ENCODE assay signal across 16 cellular contexts in genomic region chr21:31363720-31364119, GRCh38. TPM values are rescaled to one million over a fixed set of nuclear protein-coding genes. Genes with fewer than 3 reads are reported as not detected.
DNase-seq lines count a peak whose midpoint lies in the region; TF ChIP-seq lines count a peak whose summit lies in the region.
"Had no signal": no experiment of that assay in that cellular context is flagged by ENCODE, and none has a peak within 500 bp of the region (broad histone marks: within the 10 kb centered on the region; RNA-seq: fewer than 3 reads in every experiment).

No MANE protein-coding gene starts in this region.

- peak overlapping the region; percentile 58 for H3K4me3 Mint-ChIP-seq in T-helper 1 cell treated with Interleukin-12 subunit alpha and Interleukin-12 subunit beta and Interleukin-4 antibody, amounts not matched to agents 30 μg/mL and 1 μg/mL, for 36 hours
- peak overlapping the region; percentile 10 for H3K4me3 Mint-ChIP-seq in endothelial cell (ENCODE audit: unreplicated experiment)

- H3K27ac Mint-ChIP-seq in T-helper 1 cell treated with Interleukin-12 subunit alpha and Interleukin-12 subunit beta and Interleukin-4 antibody, amounts not matched to agents 30 μg/mL and 1 μg/mL, for 36 hours = peak overlapping the region; percentile 86
- H3K27ac Mint-ChIP-seq in endothelial cell (ENCODE audit: unreplicated experiment) = peak overlapping the region; percentile 84

- peaks cover 66% of the 10 kb centered on the region for H3K4me1 Mint-ChIP-seq in T-helper 1 cell treated with Interleukin-12 subunit alpha and Interleukin-12 subunit beta and Interleukin-4 antibody, amounts not matched to agents 30 μg/mL and 1 μg/mL, for 36 hours (ENCODE audit: low read depth)
- H3K4me1 Mint-ChIP-seq in endothelial cell (ENCODE audit: unreplicated experiment) = peaks cover 41% of the 10 kb centered on the region

- no peak for TF ChIP-seq CTCF in endothelial cell (IDR thresholded peaks at IDR 0.05; ENCODE audit: unreplicated experiment)

- H3K9me3 Mint-ChIP-seq in T-helper 1 cell treated with Interleukin-12 subunit alpha and Interleukin-12 subunit beta and Interleukin-4 antibody, amounts not matched to agents 30 μg/mL and 1 μg/mL, for 36 hours = peaks cover 21% of the 10 kb centered on the region
- no peaks in the 10 kb centered on the region for H3K9me3 Mint-ChIP-seq in endothelial cell (ENCODE audit: unreplicated experiment)

- H3K27me3 Mint-ChIP-seq in T-helper 1 cell treated with Interleukin-12 subunit alpha and Interleukin-12 subunit beta and Interleukin-4 antibody, amounts not matched to agents 30 μg/mL and 1 μg/mL, for 36 hours (ENCODE audit: low read depth) = no peaks in the 10 kb centered on the region
- peaks cover 3% of the 10 kb centered on the region for H3K27me3 Mint-ChIP-seq in endothelial cell (ENCODE audit: unreplicated experiment)

- DNase-seq in stimulated activated CD4-positive, alpha-beta T cell treated with anti-CD3 and anti-CD28 coated beads, Interleukin-15, amount 100 ng/mL, for 24 hours = peak; percentile 21
- no peak for DNase-seq in stimulated activated CD4-positive, alpha-beta T cell treated with anti-CD3 and anti-CD28 coated beads, Interleukin-2, amount 100 ng/mL, for 48 hours
- peak; percentile 14 for DNase-seq in endothelial cell (ENCODE audit: low spot score)
- no peak for DNase-seq in SW 1271 (lab: John Stamatoyannopoulos, UW)
- no peak for DNase-seq in SIG-M5 treated with dmso at 0.1 percent for 504 hours (lab: John Stamatoyannopoulos, UW; ENCODE audit: unreplicated experiment)
- no peak for DNase-seq in cerebellar cortex (ENCODE audit: low spot score)
- no peak for DNase-seq in GM19240 (ENCODE audit: insufficient read length, low spot score)
- DNase-seq: amniotic stem cell; DMS153; GM23248; mesendoderm; NCI-H1092; NCI-H2227 treated with DMSO at 0.1 percent for 48 hours; Right ventricle myocardium superior; stimulated activated CD4-positive, alpha-beta T cell treated with anti-CD3 and anti-CD28 coated beads, Interleukin-4, amount 100 ng/mL, for 1 hour had no signal

- H3K36me3 Mint-ChIP-seq in T-helper 1 cell treated with Interleukin-12 subunit alpha and Interleukin-12 subunit beta and Interleukin-4 antibody, amounts not matched to agents 30 μg/mL and 1 μg/mL, for 36 hours (ENCODE audit: low read depth) = peaks cover 25% of the 10 kb centered on the region
- H3K36me3 Mint-ChIP-seq in endothelial cell (ENCODE audit: low read depth, unreplicated experiment) = peaks cover 9% of the 10 kb centered on the region

RNA-seq across cellular contexts. Expression of gene TIAM1, which starts 19.7 kb away (rescaled TPM):
- total RNA-seq in endothelial cell (ENCODE audit: unreplicated experiment) = 131 TPM

Comparison
In these comparisons a context has a peak if more than half of its experiments do, and no peak if none do; other contexts are left out.
1. DNase-seq: peak in stimulated activated CD4-positive, alpha-beta T cell treated with anti-CD3 and anti-CD28 coated beads, Interleukin-15, amount 100 ng/mL, for 24 hours (single experiment) and endothelial cell (single experiment); none in stimulated activated CD4-positive, alpha-beta T cell treated with anti-CD3 and anti-CD28 coated beads, Interleukin-2, amount 100 ng/mL, for 48 hours (0 of 2), SW 1271 (0 of 2), SIG-M5 treated with dmso at 0.1 percent for 504 hours (single experiment), cerebellar cortex (single experiment) and GM19240 (single experiment).